29 cellular contexts compared by ENCODE assay signal in genomic region chr6:37559060-37559459, GRCh38. TPM values are rescaled to one million over a fixed set of nuclear protein-coding genes. Genes with fewer than 3 reads are reported as not detected.
DNase-seq lines count a peak whose midpoint lies in the region; ATAC-seq and TF ChIP-seq lines count a peak whose summit lies in the region.
"Had no signal": no experiment of that assay in that cellular context is flagged by ENCODE, and none has a peak within 500 bp of the region (broad histone marks: within the 10 kb centered on the region; RNA-seq: fewer than 3 reads in every experiment).

No MANE protein-coding gene starts in this region.

- CTCF ChIA-PET in IMR-90 (lab: Yijun Ruan, JAX) = no interaction called here

- DNase-seq in IMR-90 (no peak), MM.1S (no peak), upper lobe of right lung (no peak)
- no peak for DNase-seq in naive thymus-derived CD8-positive, alpha-beta T cell
- no peak for DNase-seq in activated effector memory CD4-positive, alpha-beta T cell treated with Interleukin-2 at 50 U/mL for 16 hours
- no peak for DNase-seq in activated T-cell treated with anti-CD3 and anti-CD28 coated beads, Interleukin-2, amount 50 U/mL, for 4 hours
- DNase-seq: activated CD4-positive, alpha-beta T cell treated with anti-CD3 and anti-CD28 coated beads for 48 hours; activated naive CD4-positive, alpha-beta T cell treated with anti-CD3 and anti-CD28 coated beads for 36 hours; activated T-cell treated with anti-CD3 and anti-CD28 coated beads, Interleukin-2, amount 50 U/mL, for 48 hours; BE2C; brain microvascular endothelial cell; Caco-2; left colon; NCI-H1048; NCI-H1694; NCI-H446; NCI-H774; RPMI8226; SW 1271; T-helper 9 cell; thyroid gland had no signal

- H3K56ac ChIP-seq in IMR-90 (ENCODE audit: extremely low read depth, insufficient read depth, low read length) = no peak overlapping the region

- no peak overlapping the region for H3K4ac ChIP-seq in IMR-90 (ENCODE audit: low read depth, low read length)

- no peaks in the 10 kb centered on the region for H3K9me3 ChIP-seq in BLaER1 treated with 17β-estradiol and CSF1 and Interleukin-3, amounts not matched to agents 10 nM and 100 nM (replicated peaks in 1 of 11)
- H3K9me3 ChIP-seq in IMR-90 (ENCODE audit: control insufficient read depth, insufficient read depth, low read length) (peaks cover 3% of the 10 kb centered on the region), MM.1S (replicated peaks; ENCODE audit: insufficient read depth, low read length) (no peaks in the 10 kb centered on the region), upper lobe of right lung (no peaks in the 10 kb centered on the region)
- H3K9me3 ChIP-seq: BE2C, Caco-2, SJCRH30, thyroid gland had no signal

- BruUV-seq in IMR-90 (replicated peaks; lab: Mats Ljungman, UMichigan) = no TSS peak

- H2AK9ac ChIP-seq in IMR-90 (replicated peaks; ENCODE audit: low read depth, low read length, poor library complexity) = peak overlapping the region; percentile 9

- no peaks in the 10 kb centered on the region for H3K9me2 ChIP-seq in MM.1S (replicated peaks; ENCODE audit: insufficient read depth, low read length)

- H3K9me1 ChIP-seq in IMR-90 (ENCODE audit: insufficient read depth, low read length) = peaks cover 4% of the 10 kb centered on the region; the same call in 1 of the 2 replicates

- TF ChIP-seq CTCF in IMR-90 (conservative IDR thresholded peaks at IDR 0.05; ENCODE audit: low read depth, low read length) = no peak
- no peak for TF ChIP-seq CTCF in brain (conservative IDR thresholded peaks at IDR 0.05)
- TF ChIP-seq CTCF in MM.1S (IDR thresholded peaks at IDR 0.05; ENCODE audit: low read length) = no peak
- TF ChIP-seq CTCF in upper lobe of right lung (IDR thresholded peaks at IDR 0.05) = no peak

- H3K4me1 Mint-ChIP-seq in brain = peaks cover 84% of the 10 kb centered on the region
- H3K4me1 Mint-ChIP-seq in naive thymus-derived CD8-positive, alpha-beta T cell = peaks cover 25 to 79% (median 30%) of the 10 kb centered on the region in 4 donors
- peaks cover 39% of the 10 kb centered on the region for H3K4me1 Mint-ChIP-seq in activated T-cell treated with anti-CD3 and anti-CD28 coated beads, Interleukin-2, amount 50 U/mL, for 4 hours (ENCODE audit: low read depth)

- no peak overlapping the region for H2BK120ac ChIP-seq in IMR-90 (ENCODE audit: low read depth, low read length)

- H3K23ac ChIP-seq in IMR-90 (ENCODE audit: low read depth, low read length) = no peak overlapping the region

- TF ChIP-seq POLR2A in IMR-90 (IDR thresholded peaks at IDR 0.05; ENCODE audit: low read depth, low read length) = no peak

- WGBS in IMR-90 (ENCODE audit: extremely low coverage in 2 of 2, insufficient read length in 1 of 2), 2 experiments = no CpG with 5 or more reads among the region's 6 CpGs

- H3K27me3 Mint-ChIP-seq in brain = peaks cover 2% of the 10 kb centered on the region
- H3K27me3 Mint-ChIP-seq in naive thymus-derived CD8-positive, alpha-beta T cell = no peaks in the 10 kb centered on the region
- no peaks in the 10 kb centered on the region for H3K27me3 Mint-ChIP-seq in activated T-cell treated with anti-CD3 and anti-CD28 coated beads, Interleukin-2, amount 50 U/mL, for 4 hours (ENCODE audit: low read depth)
- H3K27me3 Mint-ChIP-seq: stimulated activated naive CD8-positive, alpha-beta T cell treated with anti-CD3 and anti-CD28 coated beads, Interleukin-15, Interleukin-2, amounts not matched to agents 100 ng/mL and 50 ng/mL, for 24 hours had no signal

- no peak overlapping the region for H3K4me3 ChIP-seq in BLaER1 treated with 17β-estradiol and CSF1 and Interleukin-3, amounts not matched to agents 10 nM and 100 nM
- no peak overlapping the region for H3K4me3 ChIP-seq in IMR-90 (ENCODE audit: insufficient read depth, low read depth, low read length)
- H3K4me3 ChIP-seq in MM.1S (ENCODE audit: low read length) = no peak overlapping the region
- H3K4me3 ChIP-seq in upper lobe of right lung = no peak overlapping the region
- H3K4me3 ChIP-seq: SJCRH30, skin epidermis, thyroid gland had no signal

- TF ChIP-seq RAD21 in IMR-90 (IDR thresholded peaks at IDR 0.05; ENCODE audit: low read length) = no peak

- H2AK5ac ChIP-seq in IMR-90 (ENCODE audit: low read depth, low read length) = no peak overlapping the region

- ATAC-seq in IMR-90 (ENCODE audit: low read depth) = no peak
- peak in 1 of 2 donors; percentile 17 for ATAC-seq in naive thymus-derived CD8-positive, alpha-beta T cell
- no peak for ATAC-seq in activated T-cell treated with anti-CD3 and anti-CD28 coated beads, Interleukin-2, amount 50 U/mL, for 4 hours
- ATAC-seq in upper lobe of right lung = no peak
- ATAC-seq: GM23338, left colon had no signal

- H3K4me2 ChIP-seq in BLaER1 treated with 17β-estradiol and CSF1 and Interleukin-3, amounts not matched to agents 10 nM and 100 nM = peak overlapping the region in 9 of 11 experiments; percentile 35 to 92 (median 86); a peak in 17 of 22 replicates
- no peak overlapping the region for H3K4me2 ChIP-seq in IMR-90 (ENCODE audit: low read depth, low read length)
- H3K4me2 ChIP-seq in MM.1S (ENCODE audit: low read depth, low read length) = no peak overlapping the region

- no peak overlapping the region for H4K8ac ChIP-seq in IMR-90 (ENCODE audit: low read depth in 2 of 2, low read length in 2 of 2)

- no peaks in the 10 kb centered on the region for H3K79me2 ChIP-seq in MM.1S (ENCODE audit: low read length)

- no peak overlapping the region for H3K27ac ChIP-seq in BLaER1 treated with 17β-estradiol and CSF1 and Interleukin-3, amounts not matched to agents 10 nM and 100 nM
- H3K27ac ChIP-seq in IMR-90 (ENCODE audit: insufficient read depth, low read length) = no peak overlapping the region
- H3K27ac ChIP-seq in MM.1S (ENCODE audit: low read length) = no peak overlapping the region
- H3K27ac ChIP-seq in upper lobe of right lung = no peak overlapping the region
- H3K27ac ChIP-seq: brain microvascular endothelial cell, SJCRH30, skin epidermis, thyroid gland, VCaP had no signal

- H2BK20ac ChIP-seq in IMR-90 (ENCODE audit: low read depth, low read length) = no peak overlapping the region

- H3K14ac ChIP-seq in IMR-90 (replicated peaks; ENCODE audit: low read depth, low read length) = no peak overlapping the region

- no peak overlapping the region for H3K18ac ChIP-seq in IMR-90 (ENCODE audit: low read depth, low read length)

- in situ Hi-C loops in IMR-90 (cut with MboI; ENCODE audit: low sequenced_read_pairs) = no loop called here

- peaks cover 45 to 100% (median 98%) of the 10 kb centered on the region in 10 experiments for H3K4me1 ChIP-seq in BLaER1 treated with 17β-estradiol and CSF1 and Interleukin-3, amounts not matched to agents 10 nM and 100 nM
- H3K4me1 ChIP-seq in IMR-90 (ENCODE audit: control insufficient read depth, insufficient read depth, low read length) (peaks cover 8% of the 10 kb centered on the region), MM.1S (ENCODE audit: low read length) (peaks cover 17% of the 10 kb centered on the region; the same call in 1 of the 2 replicates), upper lobe of right lung (no peaks in the 10 kb centered on the region)
- H3K4me1 ChIP-seq: thyroid gland had no signal

- H3K27ac Mint-ChIP-seq in brain = peak overlapping the region; percentile 86 to 98 (median 97)
- peak overlapping the region in 9 of 10 donors; percentile 12 to 86 (median 70) for H3K27ac Mint-ChIP-seq in naive thymus-derived CD8-positive, alpha-beta T cell
- H3K27ac Mint-ChIP-seq: activated naive CD4-positive, alpha-beta T cell treated with anti-CD3 and anti-CD28 coated beads for 36 hours; GM23338; stimulated activated naive CD8-positive, alpha-beta T cell treated with anti-CD3 and anti-CD28 coated beads, Interleukin-15, Interleukin-2, amounts not matched to agents 100 ng/mL and 50 ng/mL, for 24 hours had no signal

- H4K5ac ChIP-seq in IMR-90 (ENCODE audit: low read depth, low read length) = no peak overlapping the region

- POLR2A ChIA-PET in IMR-90 (lab: Charles Lee; ENCODE audit: unreplicated experiment) = no interaction called here
- POLR2A ChIA-PET in naive thymus-derived CD8-positive, alpha-beta T cell (lab: Charles Lee) = interaction anchor here (1.1 to 3.8 kb wide), 4 partner anchors 11 to 70 kb away, joined by 3 to 36 read pairs (median 5); partner anchors contain the start of gene CCDC167

- dilution Hi-C loops in IMR-90 (cut with HindIII; ENCODE audit: low sequenced_read_pairs, unreplicated experiment) = no loop called here

- H3K9ac ChIP-seq in BLaER1 treated with 17β-estradiol and CSF1 and Interleukin-3, amounts not matched to agents 10 nM and 100 nM = 0 out of 22 replicates have a peak overlapping the region, but pooled peaks of 1 of the 11 experiments have one; percentile 8
- no peak overlapping the region for H3K9ac ChIP-seq in IMR-90 (ENCODE audit: low read depth, low read length)
- no peak overlapping the region for H3K9ac ChIP-seq in MM.1S (ENCODE audit: low read length)

- H4K20me1 ChIP-seq in BLaER1 treated with 17β-estradiol and CSF1 and Interleukin-3, amounts not matched to agents 10 nM and 100 nM = peaks cover 0 to 3% (median 0%) of the 10 kb centered on the region in 11 experiments; a peak in 1 of 22 replicates
- H4K20me1 ChIP-seq in IMR-90 (ENCODE audit: insufficient read depth, low read length) (no peaks in the 10 kb centered on the region), MM.1S (ENCODE audit: insufficient read depth, low read length) (no peaks in the 10 kb centered on the region)

- H2BK15ac ChIP-seq in IMR-90 (ENCODE audit: low read depth, low read length) = no peak overlapping the region

- peaks cover 0 to 42% (median 0%) of the 10 kb centered on the region in 11 experiments; a peak in 4 of 22 replicates for H3K27me3 ChIP-seq in BLaER1 treated with 17β-estradiol and CSF1 and Interleukin-3, amounts not matched to agents 10 nM and 100 nM
- H3K27me3 ChIP-seq in IMR-90 (ENCODE audit: control insufficient read depth, insufficient read depth, low read length) (peaks cover 17% of the 10 kb centered on the region), MM.1S (replicated peaks; ENCODE audit: insufficient read depth, low read length) (no peaks in the 10 kb centered on the region), upper lobe of right lung (peaks cover 9% of the 10 kb centered on the region)
- H3K27me3 ChIP-seq: BE2C, brain microvascular endothelial cell, thyroid gland had no signal

- peak overlapping the region in 3 of 5 experiments; percentile 49 to 71 (median 55) for H3K4me3 Mint-ChIP-seq in brain
- H3K4me3 Mint-ChIP-seq in naive thymus-derived CD8-positive, alpha-beta T cell = peak overlapping the region in 5 of 10 donors; percentile 55 to 63 (median 60)
- H3K4me3 Mint-ChIP-seq in activated T-cell treated with anti-CD3 and anti-CD28 coated beads, Interleukin-2, amount 50 U/mL, for 4 hours = no peak overlapping the region
- H3K4me3 Mint-ChIP-seq: activated naive CD4-positive, alpha-beta T cell treated with anti-CD3 and anti-CD28 coated beads for 36 hours; GM23338; neural crest cell; stimulated activated naive CD8-positive, alpha-beta T cell treated with anti-CD3 and anti-CD28 coated beads, Interleukin-15, Interleukin-2, amounts not matched to agents 100 ng/mL and 50 ng/mL, for 24 hours had no signal

- peaks cover 8% of the 10 kb centered on the region; the same call in 1 of the 2 replicates for H3F3A ChIP-seq in MM.1S (ENCODE audit: insufficient read depth, low read length)

- H4K91ac ChIP-seq in IMR-90 (ENCODE audit: insufficient read depth, low read depth, low read length) = no peak overlapping the region

- H3K79me1 ChIP-seq in IMR-90 (ENCODE audit: low read depth in 1 of 2, low read length in 2 of 2) = no peaks in the 10 kb centered on the region

- no peak overlapping the region for H2BK5ac ChIP-seq in IMR-90 (ENCODE audit: low read depth, low read length, poor library complexity, severe bottlenecking)

- H2AFZ ChIP-seq in IMR-90 (replicated peaks; ENCODE audit: low read length, poor library complexity) = peak overlapping the region; percentile 23
- H2AFZ ChIP-seq in MM.1S (ENCODE audit: low read length) = no peak overlapping the region

- H3K36me3 ChIP-seq in BLaER1 treated with 17β-estradiol and CSF1 and Interleukin-3, amounts not matched to agents 10 nM and 100 nM = no peaks in the 10 kb centered on the region
- H3K36me3 ChIP-seq in IMR-90 (ENCODE audit: control insufficient read depth, insufficient read depth, low read length) (no peaks in the 10 kb centered on the region), MM.1S (replicated peaks; ENCODE audit: insufficient read depth, low read length) (no peaks in the 10 kb centered on the region), upper lobe of right lung (no peaks in the 10 kb centered on the region)
- H3K36me3 ChIP-seq: BE2C, brain microvascular endothelial cell, SJCRH30, thyroid gland had no signal

- H3K9me3 Mint-ChIP-seq in brain = peaks cover 0 to 5% (median 4%) of the 10 kb centered on the region in 5 experiments
- no peaks in the 10 kb centered on the region for H3K9me3 Mint-ChIP-seq in naive thymus-derived CD8-positive, alpha-beta T cell
- no peaks in the 10 kb centered on the region for H3K9me3 Mint-ChIP-seq in activated T-cell treated with anti-CD3 and anti-CD28 coated beads, Interleukin-2, amount 50 U/mL, for 4 hours
- H3K9me3 Mint-ChIP-seq: activated naive CD4-positive, alpha-beta T cell treated with anti-CD3 and anti-CD28 coated beads for 36 hours; stimulated activated naive CD8-positive, alpha-beta T cell treated with anti-CD3 and anti-CD28 coated beads, Interleukin-15, Interleukin-2, amounts not matched to agents 100 ng/mL and 50 ng/mL, for 24 hours had no signal

- no peaks in the 10 kb centered on the region for H3K36me3 Mint-ChIP-seq in brain
- no peaks in the 10 kb centered on the region for H3K36me3 Mint-ChIP-seq in naive thymus-derived CD8-positive, alpha-beta T cell
- H3K36me3 Mint-ChIP-seq in activated T-cell treated with anti-CD3 and anti-CD28 coated beads, Interleukin-2, amount 50 U/mL, for 4 hours (ENCODE audit: insufficient read depth) = no peaks in the 10 kb centered on the region

- intact Hi-C loops in IMR-90 (cut with micrococcal nuclease) = no loop called here
- intact Hi-C loops in upper lobe of right lung (cut with DNase I) = no loop called here

RNA-seq across cellular contexts. Expression of gene CCDC167, which starts 59.4 kb away (rescaled TPM):
- 35.8 and 59.4 TPM in 2 replicates for total RNA-seq in IMR-90 (2012; rRNA removed)
- polyA plus RNA-seq in IMR-90 (2012; rRNA removed) = 78.2 and 96.8 TPM in 2 replicates
- polyA plus RNA-seq in IMR-90 (2012; cell fraction: cytosol; rRNA removed) = 69.5 and 225 TPM in 2 replicates
- polyA plus RNA-seq in IMR-90 (2012; cell fraction: nucleus; rRNA removed; ENCODE audit: low replicate concordance) = 17.6 and 35.1 TPM in 2 replicates
- polyA plus RNA-seq in brain (ENCODE audit: insufficient read depth, low read depth, low replicate concordance) = 233 TPM
- 10 to 100 TPM; 17.9 TPM for total RNA-seq in naive thymus-derived CD8-positive, alpha-beta T cell
- polyA plus RNA-seq in naive thymus-derived CD8-positive, alpha-beta T cell = 10 to 100 TPM; 64.3 to 74.7 (median 69.3) TPM
- total RNA-seq in activated T-cell treated with anti-CD3 and anti-CD28 coated beads, Interleukin-2, amount 50 U/mL, for 4 hours = 10 to 100 TPM; 49.3 to 52.2 (median 52.2) TPM
- total RNA-seq in upper lobe of right lung = 12.9 TPM

Comparison
In these comparisons a context has a peak if more than half of its experiments do, and no peak if none do; other contexts are left out.
1. H3K4me2 ChIP-seq: peak in BLaER1 treated with 17β-estradiol and CSF1 and Interleukin-3, amounts not matched to agents 10 nM and 100 nM (9 of 11); none in IMR-90 (single experiment) and MM.1S (single experiment).